1 cellular context compared by ENCODE assay signal in genomic region chr1:39738622-39739366, GRCh38.
TF ChIP-seq lines count a peak whose summit lies in the region.

PPIE (plus strand) TSS chr1:39738882; CDS start chr1:39738901, 19 bp downstream.

TF ChIP-seq in SK-N-SH, 30 proteins besides CTCF, POLR2A, EP300 and RAD21 (continued from another document):
- TF ChIP-seq REST (IDR thresholded peaks at IDR 0.05; ENCODE audit: low read depth, low read length) (no peak), USF1 (IDR thresholded peaks at IDR 0.05; ENCODE audit: borderline replicate concordance, low read depth) (no peak)
